In genomic region chr12:12468575-12468974, GRCh38 we compare ENCODE assay signal across 13 cellular contexts.
DNase-seq lines count a peak whose midpoint lies in the region; ATAC-seq and TF ChIP-seq lines count a peak whose summit lies in the region.
"Had no signal": no experiment of that assay in that cellular context is flagged by ENCODE, and none has a peak within 500 bp of the region (broad histone marks: within the 10 kb centered on the region; RNA-seq: fewer than 3 reads in every experiment).

No MANE protein-coding gene starts in this region.

- peak overlapping the region in 1 of 4 donors; percentile 57 for H3K27ac ChIP-seq in esophagus squamous epithelium
- H3K27ac ChIP-seq: KMS-11 had no signal

- intact Hi-C loops in esophagus squamous epithelium (cut with DNase I) = no loop called here

- H3K36me3 Mint-ChIP-seq in activated T-cell treated with anti-CD3 and anti-CD28 coated beads, Interleukin-2, amount 50 U/mL, for 72 hours (ENCODE audit: insufficient read depth in 2 of 2) = peaks cover 22 to 35% of the 10 kb centered on the region in 2 donors
- H3K36me3 Mint-ChIP-seq in activated T-cell treated with anti-CD3 and anti-CD28 coated beads, Interleukin-2, amount 50 U/mL, for 4 hours (ENCODE audit: insufficient read depth) = peaks cover 49% of the 10 kb centered on the region
- H3K36me3 Mint-ChIP-seq in central memory CD8-positive, alpha-beta T cell (ENCODE audit: insufficient read depth) = peaks cover 19% of the 10 kb centered on the region
- H3K36me3 Mint-ChIP-seq in stimulated activated effector memory CD8-positive, alpha-beta T cell treated with anti-CD3 and anti-CD28 coated beads, Interleukin-12 subunit alpha, Interleukin-12 subunit beta, amount 100 ng/mL, for 72 hours = peaks cover 83% of the 10 kb centered on the region

- H3K9me3 ChIP-seq in esophagus squamous epithelium = no peaks in the 10 kb centered on the region
- H3K9me3 ChIP-seq: stomach had no signal

- 80 to 86% methylated on average over 3 of the region's 3 CpGs for WGBS in esophagus squamous epithelium, 2 donors

- H3K27me3 Mint-ChIP-seq in activated T-cell treated with anti-CD3 and anti-CD28 coated beads, Interleukin-2, amount 50 U/mL, for 72 hours (ENCODE audit: low read depth) = no peaks in the 10 kb centered on the region
- no peaks in the 10 kb centered on the region for H3K27me3 Mint-ChIP-seq in activated T-cell treated with anti-CD3 and anti-CD28 coated beads, Interleukin-2, amount 50 U/mL, for 4 hours (ENCODE audit: low read depth)
- no peaks in the 10 kb centered on the region for H3K27me3 Mint-ChIP-seq in central memory CD8-positive, alpha-beta T cell

- peaks cover 1 to 2% of the 10 kb centered on the region in 2 donors for H3K9me3 Mint-ChIP-seq in activated T-cell treated with anti-CD3 and anti-CD28 coated beads, Interleukin-2, amount 50 U/mL, for 72 hours
- no peaks in the 10 kb centered on the region for H3K9me3 Mint-ChIP-seq in activated T-cell treated with anti-CD3 and anti-CD28 coated beads, Interleukin-2, amount 50 U/mL, for 4 hours
- no peaks in the 10 kb centered on the region for H3K9me3 Mint-ChIP-seq in central memory CD8-positive, alpha-beta T cell
- no peaks in the 10 kb centered on the region for H3K9me3 Mint-ChIP-seq in stimulated activated effector memory CD8-positive, alpha-beta T cell treated with anti-CD3 and anti-CD28 coated beads, Interleukin-12 subunit alpha, Interleukin-12 subunit beta, amount 100 ng/mL, for 72 hours

- DNase-seq in activated T-cell treated with anti-CD3 and anti-CD28 coated beads, Interleukin-2, amount 50 U/mL, for 72 hours = no peak
- no peak for DNase-seq in activated T-cell treated with anti-CD3 and anti-CD28 coated beads, Interleukin-2, amount 50 U/mL, for 4 hours
- peak; percentile 36 for DNase-seq in NCI-H526 treated with DMSO at 0.1 percent for 48 hours (lab: John Stamatoyannopoulos, UW)
- no peak for DNase-seq in central memory CD8-positive, alpha-beta T cell (ENCODE audit: low spot score in 2 of 2)
- no peak for DNase-seq in stimulated activated effector memory CD8-positive, alpha-beta T cell treated with anti-CD3 and anti-CD28 coated beads, Interleukin-12 subunit alpha, Interleukin-12 subunit beta, amount 100 ng/mL, for 72 hours (ENCODE audit: low spot score in 2 of 2)
- DNase-seq in NCI-H774 (lab: John Stamatoyannopoulos, UW) = no peak
- DNase-seq in esophagus squamous epithelium (lab: John Stamatoyannopoulos, UW) = no peak
- no peak for DNase-seq in kidney tubule cell (ENCODE audit: low spot score)
- DNase-seq: Calu3, Right ventricle myocardium superior, stomach had no signal

- TF ChIP-seq POLR2A in esophagus squamous epithelium (IDR thresholded peaks at IDR 0.05) = no peak

- TF ChIP-seq CTCF in esophagus squamous epithelium (IDR thresholded peaks at IDR 0.05) = no peak

- H3K4me1 ChIP-seq in esophagus squamous epithelium = peaks cover 0 to 14% (median 8%) of the 10 kb centered on the region in 3 donors

- no peak overlapping the region for H3K4me3 ChIP-seq in esophagus squamous epithelium
- H3K4me3 ChIP-seq: stomach had no signal

- H3K27ac Mint-ChIP-seq in activated T-cell treated with anti-CD3 and anti-CD28 coated beads, Interleukin-2, amount 50 U/mL, for 72 hours = peak overlapping the region; percentile 99
- H3K27ac Mint-ChIP-seq in central memory CD8-positive, alpha-beta T cell (ENCODE audit: low read depth) = peak overlapping the region; percentile 82
- peak overlapping the region; percentile 94 for H3K27ac Mint-ChIP-seq in stimulated activated effector memory CD8-positive, alpha-beta T cell treated with anti-CD3 and anti-CD28 coated beads, Interleukin-12 subunit alpha, Interleukin-12 subunit beta, amount 100 ng/mL, for 72 hours
- H3K27ac Mint-ChIP-seq: mesothelial cell of epicardium had no signal

- H3K4me3 Mint-ChIP-seq in activated T-cell treated with anti-CD3 and anti-CD28 coated beads, Interleukin-2, amount 50 U/mL, for 72 hours = peak overlapping the region; percentile 62 to 80
- no peak overlapping the region for H3K4me3 Mint-ChIP-seq in activated T-cell treated with anti-CD3 and anti-CD28 coated beads, Interleukin-2, amount 50 U/mL, for 4 hours
- no peak overlapping the region for H3K4me3 Mint-ChIP-seq in central memory CD8-positive, alpha-beta T cell
- H3K4me3 Mint-ChIP-seq in stimulated activated effector memory CD8-positive, alpha-beta T cell treated with anti-CD3 and anti-CD28 coated beads, Interleukin-12 subunit alpha, Interleukin-12 subunit beta, amount 100 ng/mL, for 72 hours = peak overlapping the region; percentile 63
- H3K4me3 Mint-ChIP-seq: mesothelial cell of epicardium had no signal

- H3K36me3 ChIP-seq in esophagus squamous epithelium = peaks cover 0 to 48% (median 0%) of the 10 kb centered on the region in 3 donors

- no peak for ATAC-seq in activated T-cell treated with anti-CD3 and anti-CD28 coated beads, Interleukin-2, amount 50 U/mL, for 72 hours (replicated peaks in 1 of 2)
- no peak for ATAC-seq in activated T-cell treated with anti-CD3 and anti-CD28 coated beads, Interleukin-2, amount 50 U/mL, for 4 hours
- ATAC-seq in central memory CD8-positive, alpha-beta T cell (replicated peaks; ENCODE audit: extremely low read depth, poor library complexity, severe bottlenecking) = no peak
- ATAC-seq in stimulated activated effector memory CD8-positive, alpha-beta T cell treated with anti-CD3 and anti-CD28 coated beads, Interleukin-12 subunit alpha, Interleukin-12 subunit beta, amount 100 ng/mL, for 72 hours = peak; percentile 6

- H3K4me1 Mint-ChIP-seq in activated T-cell treated with anti-CD3 and anti-CD28 coated beads, Interleukin-2, amount 50 U/mL, for 72 hours (ENCODE audit: low read depth) = peaks cover 70% of the 10 kb centered on the region
- H3K4me1 Mint-ChIP-seq in activated T-cell treated with anti-CD3 and anti-CD28 coated beads, Interleukin-2, amount 50 U/mL, for 4 hours (ENCODE audit: low read depth) = peaks cover 76% of the 10 kb centered on the region
- H3K4me1 Mint-ChIP-seq in central memory CD8-positive, alpha-beta T cell = peaks cover 34% of the 10 kb centered on the region
- H3K4me1 Mint-ChIP-seq in stimulated activated effector memory CD8-positive, alpha-beta T cell treated with anti-CD3 and anti-CD28 coated beads, Interleukin-12 subunit alpha, Interleukin-12 subunit beta, amount 100 ng/mL, for 72 hours = peaks cover 76% of the 10 kb centered on the region
- H3K4me1 Mint-ChIP-seq: mesothelial cell of epicardium had no signal

- no peaks in the 10 kb centered on the region for H3K27me3 ChIP-seq in esophagus squamous epithelium
- H3K27me3 ChIP-seq: stomach had no signal

Comparison
In these comparisons a context has a peak if more than half of its experiments do, and no peak if none do; other contexts are left out.
1. H3K4me3 Mint-ChIP-seq: peak in activated T-cell treated with anti-CD3 and anti-CD28 coated beads, Interleukin-2, amount 50 U/mL, for 72 hours (2 of 2) and stimulated activated effector memory CD8-positive, alpha-beta T cell treated with anti-CD3 and anti-CD28 coated beads, Interleukin-12 subunit alpha, Interleukin-12 subunit beta, amount 100 ng/mL, for 72 hours (single experiment); none in activated T-cell treated with anti-CD3 and anti-CD28 coated beads, Interleukin-2, amount 50 U/mL, for 4 hours (single experiment) and central memory CD8-positive, alpha-beta T cell (single experiment).
2. Peak in every context shown above with its lines, with median percentiles within 50 percentile points of each other: H3K27ac Mint-ChIP-seq.